Comparison of ENCODE assay signal across 28 cellular contexts in genomic region chr9:777978-778377, GRCh38.
"Had no signal": no experiment of that assay in that cellular context is flagged by ENCODE, and none has a peak within 500 bp of the region (broad histone marks: within the 10 kb centered on the region; RNA-seq: fewer than 3 reads in every experiment).

No MANE protein-coding gene starts in this region.

- ATAC-seq: stimulated activated effector memory CD8-positive, alpha-beta T cell treated with anti-CD3 and anti-CD28 coated beads, Interleukin-12 subunit alpha, Interleukin-12 subunit beta, amount 100 ng/mL, for 72 hours; stimulated activated memory B cell treated with anti-CD40 and anti-IgM and Interleukin-4, amounts not matched to agents 10 μg/mL and 1 μg/mL and 100 μg/mL, for 72 hours; stimulated activated naive B cell treated with anti-CD40 and anti-IgM and Interleukin-4, amounts not matched to agents 10 μg/mL and 1 μg/mL and 100 μg/mL, for 72 hours; stimulated activated naive CD8-positive, alpha-beta T cell treated with anti-CD3 and anti-CD28 coated beads, Interleukin-15, amount 100 ng/mL, for 72 hours; stimulated activated naive CD8-positive, alpha-beta T cell treated with anti-CD3 and anti-CD28 coated beads, Interleukin-15, Interleukin-2, amounts not matched to agents 100 U/mL and 50 U/mL, for 24 hours; upper lobe of right lung had no signal

- H3K27ac ChIP-seq: stomach, suprapubic skin, testis, thoracic aorta, thyroid gland, tibial artery, tibial nerve, transverse colon, upper lobe of left lung, upper lobe of right lung, uterus, vagina had no signal

- H3K4me3 ChIP-seq: stomach, suprapubic skin, testis, thoracic aorta, thyroid gland, tibial artery, tibial nerve, transverse colon, upper lobe of left lung, upper lobe of right lung, uterus, vagina had no signal

- H3K27ac Mint-ChIP-seq: stimulated activated effector memory CD8-positive, alpha-beta T cell treated with anti-CD3 and anti-CD28 coated beads, Interleukin-12 subunit alpha, Interleukin-12 subunit beta, amount 100 ng/mL, for 72 hours; stimulated activated memory B cell treated with anti-CD40 and anti-IgM and Interleukin-4, amounts not matched to agents 10 μg/mL and 1 μg/mL and 100 μg/mL, for 72 hours; stimulated activated naive B cell treated with anti-CD40 and anti-IgM and Interleukin-4, amounts not matched to agents 10 μg/mL and 1 μg/mL and 100 μg/mL, for 72 hours; stimulated activated naive CD8-positive, alpha-beta T cell treated with anti-CD3 and anti-CD28 coated beads, Interleukin-15, amount 100 ng/mL, for 72 hours; stimulated activated naive CD8-positive, alpha-beta T cell treated with anti-CD3 and anti-CD28 coated beads, Interleukin-15, Interleukin-2, amounts not matched to agents 100 ng/mL and 50 ng/mL, for 24 hours; type B pancreatic cell had no signal

- H3K4me1 Mint-ChIP-seq: stimulated activated effector memory CD8-positive, alpha-beta T cell treated with anti-CD3 and anti-CD28 coated beads, Interleukin-12 subunit alpha, Interleukin-12 subunit beta, amount 100 ng/mL, for 72 hours; stimulated activated memory B cell treated with anti-CD40 and anti-IgM and Interleukin-4, amounts not matched to agents 10 μg/mL and 1 μg/mL and 100 μg/mL, for 72 hours; stimulated activated naive B cell treated with anti-CD40 and anti-IgM and Interleukin-4, amounts not matched to agents 10 μg/mL and 1 μg/mL and 100 μg/mL, for 72 hours; stimulated activated naive CD8-positive, alpha-beta T cell treated with anti-CD3 and anti-CD28 coated beads, Interleukin-15, amount 100 ng/mL, for 72 hours had no signal

- DNase-seq: stimulated activated CD4-positive, alpha-beta T cell treated with anti-CD3 and anti-CD28 coated beads, Interleukin-2, amount 100 ng/mL, for 48 hours; stimulated activated CD4-positive, alpha-beta T cell treated with anti-CD3 and anti-CD28 coated beads, Interleukin-4, amount 100 ng/mL, for 1 hour; stimulated activated CD4-positive, alpha-beta T cell treated with anti-CD3 and anti-CD28 coated beads, Interleukin-4, amount 100 ng/mL, for 24 hours; stimulated activated CD4-positive, alpha-beta T cell treated with anti-CD3 and anti-CD28 coated beads, Interleukin-4, amount 100 ng/mL, for 4 hours; stimulated activated CD8-positive, alpha-beta memory T cell treated with anti-CD3 and anti-CD28 coated beads, Interleukin-4, amount 100 ng/mL, for 48 hours; stimulated activated naive B cell treated with anti-CD40 and anti-IgM and Interleukin-4, amounts not matched to agents 10 μg/mL and 1 μg/mL and 100 μg/mL, for 72 hours; stimulated activated naive CD4-positive, alpha-beta T cell; stimulated activated naive CD4-positive, alpha-beta T cell treated with Interleukin-2 at 50 U/mL for 16 hours; stimulated activated naive CD8-positive, alpha-beta T cell treated with anti-CD3 and anti-CD28 coated beads, Interleukin-15, amount 100 ng/mL, for 72 hours; stimulated activated naive CD8-positive, alpha-beta T cell treated with anti-CD3 and anti-CD28 coated beads, Interleukin-15, Interleukin-2, amounts not matched to agents 100 U/mL and 50 U/mL, for 24 hours; stomach; substantia nigra; testis; thyroid gland; tibial artery; transverse colon; trophoblast cell; upper lobe of left lung; upper lobe of right lung; uterus had no signal

- H3K27me3 Mint-ChIP-seq: type B pancreatic cell had no signal

- H3K9me3 ChIP-seq: testis, thoracic aorta, thyroid gland, upper lobe of right lung, uterus had no signal

- H3K36me3 ChIP-seq: stomach, suprapubic skin, thoracic aorta, thyroid gland, tibial artery, tibial nerve, transverse colon, upper lobe of left lung, upper lobe of right lung, uterus, vagina had no signal

- H3K4me3 Mint-ChIP-seq: stimulated activated effector memory CD8-positive, alpha-beta T cell treated with anti-CD3 and anti-CD28 coated beads, Interleukin-12 subunit alpha, Interleukin-12 subunit beta, amount 100 ng/mL, for 72 hours; stimulated activated memory B cell treated with anti-CD40 and anti-IgM and Interleukin-4, amounts not matched to agents 10 μg/mL and 1 μg/mL and 100 μg/mL, for 72 hours; stimulated activated naive B cell treated with anti-CD40 and anti-IgM and Interleukin-4, amounts not matched to agents 10 μg/mL and 1 μg/mL and 100 μg/mL, for 72 hours; stimulated activated naive CD8-positive, alpha-beta T cell treated with anti-CD3 and anti-CD28 coated beads, Interleukin-15, amount 100 ng/mL, for 72 hours; stimulated activated naive CD8-positive, alpha-beta T cell treated with anti-CD3 and anti-CD28 coated beads, Interleukin-15, Interleukin-2, amounts not matched to agents 100 ng/mL and 50 ng/mL, for 24 hours; type B pancreatic cell had no signal

- H3K36me3 Mint-ChIP-seq: stimulated activated effector memory CD8-positive, alpha-beta T cell treated with anti-CD3 and anti-CD28 coated beads, Interleukin-12 subunit alpha, Interleukin-12 subunit beta, amount 100 ng/mL, for 72 hours; type B pancreatic cell had no signal

- H3K4me1 ChIP-seq: stomach, suprapubic skin, testis, thyroid gland, tibial artery, tibial nerve, transverse colon, upper lobe of left lung, upper lobe of right lung, uterus, vagina had no signal
